ENCODE assay signal across 8 cellular contexts in the genomic region with DNA sequence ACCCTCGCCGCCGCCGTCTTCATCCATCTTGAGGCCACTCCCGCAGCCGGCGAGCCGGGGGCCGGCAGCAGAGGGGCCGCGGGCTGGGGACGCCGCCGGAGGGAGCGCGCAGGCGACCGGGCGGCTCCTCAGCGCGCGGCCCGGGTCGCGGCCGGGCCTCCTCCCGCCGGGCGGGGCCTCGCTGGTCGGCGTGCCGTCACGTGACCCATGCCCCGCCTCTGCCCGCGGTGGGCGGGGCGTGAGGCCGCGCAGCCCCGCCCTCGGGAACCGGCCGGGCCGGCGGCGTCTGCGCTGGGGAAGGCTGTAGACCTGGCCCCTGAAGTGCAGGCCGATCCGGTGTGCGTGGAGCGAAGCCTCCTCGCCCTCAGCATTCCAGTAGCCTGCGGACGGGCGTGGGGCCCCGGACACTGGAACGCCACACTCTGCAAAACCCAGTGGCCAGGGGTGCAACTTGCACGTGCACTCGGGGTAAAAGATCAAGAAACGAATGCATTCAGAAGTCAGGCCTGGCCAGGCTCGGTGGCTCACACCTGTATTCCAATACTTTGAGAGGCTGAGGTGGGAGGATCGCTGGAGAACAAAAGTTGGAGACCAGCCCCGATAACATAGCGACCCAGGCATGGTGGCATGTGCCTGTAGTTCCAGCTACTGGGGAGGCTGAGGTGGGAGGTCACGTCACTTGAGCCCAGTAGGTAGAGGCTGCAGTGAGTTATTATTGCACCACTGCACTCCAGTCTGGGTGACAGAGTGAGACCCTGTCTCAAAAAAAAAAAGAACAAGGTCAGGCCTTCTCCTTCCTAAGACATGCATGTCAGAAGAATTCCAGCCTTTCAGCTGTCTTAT. TPM values are rescaled to one million over a fixed set of nuclear protein-coding genes. Genes with fewer than 3 reads are reported as not detected.
DNase-seq lines count a peak whose midpoint lies in the region; ATAC-seq and TF ChIP-seq lines count a peak whose summit lies in the region.

A gene with protein sequence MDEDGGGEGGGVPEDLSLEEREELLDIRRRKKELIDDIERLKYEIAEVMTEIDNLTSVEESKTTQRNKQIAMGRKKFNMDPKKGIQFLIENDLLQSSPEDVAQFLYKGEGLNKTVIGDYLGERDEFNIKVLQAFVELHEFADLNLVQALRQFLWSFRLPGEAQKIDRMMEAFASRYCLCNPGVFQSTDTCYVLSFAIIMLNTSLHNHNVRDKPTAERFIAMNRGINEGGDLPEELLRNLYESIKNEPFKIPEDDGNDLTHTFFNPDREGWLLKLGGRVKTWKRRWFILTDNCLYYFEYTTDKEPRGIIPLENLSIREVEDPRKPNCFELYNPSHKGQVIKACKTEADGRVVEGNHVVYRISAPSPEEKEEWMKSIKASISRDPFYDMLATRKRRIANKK (minus strand): TSS at position 144 of the 843 bp plus-strand sequence. CDS start 117 bp downstream, at position 27.

- TF ChIP-seq CTCF in 22Rv1 (IDR thresholded peaks at IDR 0.05): no peak

- ATAC-seq in HG02938 (IDR thresholded peaks at IDR 0.05; ENCODE audit: unreplicated experiment): peak; percentile 57

- peak; percentile 74 for TF ChIP-seq POLR2A in GM15510 (IDR thresholded peaks at IDR 0.05; ENCODE audit: borderline replicate concordance, extremely low read depth, insufficient read length)

- H3K27ac ChIP-seq in 22Rv1: peak within 1 kb of the TSS; percentile 47

- DNase-seq in NCI-H2196 (lab: John Stamatoyannopoulos, UW; ENCODE audit: unreplicated experiment): peak; percentile 85
- peak; percentile 88 for DNase-seq in activated CD4-positive, CD25-positive, alpha-beta regulatory T cell treated with anti-CD3 and anti-CD28 coated beads, Interleukin-2, amount 50 U/mL, for 72 hours
- peak; percentile 98 for DNase-seq in cerebellum (ENCODE audit: low spot score)
- peak; percentile 44 for DNase-seq in kidney glomerular epithelial cell (lab: John Stamatoyannopoulos, UW)
- DNase-seq in stimulated activated CD4-positive, alpha-beta T cell treated with anti-CD3 and anti-CD28 coated beads, Interleukin-15, amount 100 ng/mL, for 24 hours: peak; percentile 79

RNA-seq across cellular contexts. Expression of the gene that starts here (rescaled TPM):
- total RNA-seq in cerebellum: 30.1 TPM

Comparison
In these comparisons a context has a peak if more than half of its experiments do, and no peak if none do; other contexts are left out.
1. Peak in every context shown above with its lines: DNase-seq, ATAC-seq and H3K27ac ChIP-seq.
2. DNase-seq: peak in every context shown above with its lines; median percentile 98 in cerebellum; 88 in activated CD4-positive, CD25-positive, alpha-beta regulatory T cell treated with anti-CD3 and anti-CD28 coated beads, Interleukin-2, amount 50 U/mL, for 72 hours; 85 in NCI-H2196; 79 in stimulated activated CD4-positive, alpha-beta T cell treated with anti-CD3 and anti-CD28 coated beads, Interleukin-15, amount 100 ng/mL, for 24 hours; 44 in kidney glomerular epithelial cell.